Comparison of ENCODE assay signal across 14 cellular contexts in the genomic region with DNA sequence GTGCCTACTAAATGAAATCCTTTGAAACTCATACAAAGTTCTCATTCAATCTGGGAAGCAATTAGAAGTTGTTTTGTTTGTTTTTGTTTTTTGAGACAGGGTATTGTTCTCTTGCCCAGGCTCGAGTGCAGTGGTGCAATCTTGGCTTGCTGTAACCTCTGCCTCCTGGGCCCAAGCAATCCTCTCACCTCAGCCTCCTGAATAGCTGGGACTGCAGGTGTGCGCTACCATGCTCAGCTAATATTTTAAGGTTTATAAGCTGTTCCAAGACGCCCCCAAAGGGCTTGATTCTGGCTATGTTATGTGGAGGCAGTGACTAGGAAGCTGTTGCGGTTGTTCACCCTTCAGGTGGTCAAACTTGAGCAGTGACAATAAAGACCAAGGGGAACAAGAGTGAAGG. TPM values are rescaled to one million over a fixed set of nuclear protein-coding genes. Genes with fewer than 3 reads are reported as not detected.
DNase-seq lines count a peak whose midpoint lies in the region; ATAC-seq and TF ChIP-seq lines count a peak whose summit lies in the region.
"Had no signal": no experiment of that assay in that cellular context is flagged by ENCODE, and none has a peak within 500 bp of the region (broad histone marks: within the 10 kb centered on the region; RNA-seq: fewer than 3 reads in every experiment).

No MANE protein-coding gene starts in this region.

- no peaks in the 10 kb centered on the region for H3F3A ChIP-seq in GM23338 (replicated peaks; ENCODE audit: low read depth)

- 68% methylated on average over 4 of the region's 4 CpGs for WGBS in HUES64
- no CpG with 5 or more reads among the region's 4 CpGs for WGBS in iPS DF 6.9 (ENCODE audit: insufficient coverage, insufficient read length)

- H3K4me3 ChIP-seq in GM23338 (no peak overlapping the region), HUES64 (ENCODE audit: low read length) (no peak overlapping the region), iPS DF 6.9 (ENCODE audit: low read length) (no peak overlapping the region)
- H3K4me3 ChIP-seq: K562 had no signal

- H3K36me3 Mint-ChIP-seq in GM23338 (ENCODE audit: low read depth) (no peaks in the 10 kb centered on the region), nephron progenitor cell (ENCODE audit: low read depth) (no peaks in the 10 kb centered on the region)

- peak overlapping the region; percentile 19; the same call in 1 of the 2 replicates for H3K4me2 ChIP-seq in GM23338

- H3K27me3 ChIP-seq in GM23338 (ENCODE audit: insufficient read depth) (no peaks in the 10 kb centered on the region), HUES64 (ENCODE audit: insufficient read depth, low read length) (no peaks in the 10 kb centered on the region), iPS DF 6.9 (ENCODE audit: control insufficient read depth, insufficient read depth, low read length) (no peaks in the 10 kb centered on the region)
- H3K27me3 ChIP-seq: BE2C had no signal

- ATAC-seq in GM23338, result peak; percentile 57

- no peaks in the 10 kb centered on the region for H4K20me1 ChIP-seq in GM23338 (replicated peaks; ENCODE audit: insufficient read depth)

- H3K36me3 ChIP-seq in GM23338 (ENCODE audit: insufficient read depth), result no peaks in the 10 kb centered on the region
- peaks cover 4% of the 10 kb centered on the region; the same call in 1 of the 2 replicates for H3K36me3 ChIP-seq in HUES64 (ENCODE audit: insufficient read depth, low read length)
- no peaks in the 10 kb centered on the region for H3K36me3 ChIP-seq in iPS DF 6.9 (ENCODE audit: control insufficient read depth, insufficient read depth, low read length)
- H3K36me3 ChIP-seq: BE2C had no signal

- H3K9me3 ChIP-seq in HUES64 (ENCODE audit: insufficient read depth, low read depth, low read length), result no peaks in the 10 kb centered on the region
- H3K9me3 ChIP-seq in iPS DF 6.9 (ENCODE audit: control insufficient read depth, insufficient read depth, low read length), result no peaks in the 10 kb centered on the region
- H3K9me3 ChIP-seq: BE2C had no signal

- H3K4me1 Mint-ChIP-seq in GM23338 (peaks cover 49% of the 10 kb centered on the region), nephron progenitor cell (peaks cover 50% of the 10 kb centered on the region)

- H3K9me2 ChIP-seq in GM23338 (ENCODE audit: insufficient read depth), result no peaks in the 10 kb centered on the region

- H3K9ac ChIP-seq in HUES64 (ENCODE audit: low read depth, low read length), result no peak overlapping the region

- peaks cover 3% of the 10 kb centered on the region for H3K27me3 Mint-ChIP-seq in GM23338 (ENCODE audit: insufficient read depth, low read depth, poor library complexity)
- no peaks in the 10 kb centered on the region for H3K27me3 Mint-ChIP-seq in nephron progenitor cell (ENCODE audit: low read depth, poor library complexity)
- H3K27me3 Mint-ChIP-seq: CD4-positive, alpha-beta memory T cell had no signal

- H3K27ac Mint-ChIP-seq in GM23338 (peak overlapping the region; percentile 94), nephron progenitor cell (peak overlapping the region; percentile 66)

- H3K4me1 ChIP-seq in GM23338 (ENCODE audit: insufficient read depth) (peaks cover 28% of the 10 kb centered on the region), HUES64 (ENCODE audit: insufficient read depth, low read length) (peaks cover 41% of the 10 kb centered on the region), iPS DF 6.9 (ENCODE audit: control insufficient read depth, insufficient read depth, low read length) (peaks cover 3% of the 10 kb centered on the region; the same call in 1 of the 2 replicates)
- H3K4me1 ChIP-seq: BE2C had no signal

- TF ChIP-seq CTCF in GM23338 (conservative IDR thresholded peaks at IDR 0.05; ENCODE audit: low read depth in 2 of 2) (no peak), nephron progenitor cell (IDR thresholded peaks at IDR 0.05) (no peak)

- no peaks in the 10 kb centered on the region for H3K9me3 Mint-ChIP-seq in GM23338
- H3K9me3 Mint-ChIP-seq in nephron progenitor cell, result no peaks in the 10 kb centered on the region
- H3K9me3 Mint-ChIP-seq: CD4-positive, alpha-beta memory T cell had no signal

- H3K27ac ChIP-seq in GM23338 (ENCODE audit: low read depth), result peak overlapping the region; percentile 83
- H3K27ac ChIP-seq in HUES64 (ENCODE audit: low read depth, low read length), result peak overlapping the region; percentile 46; the same call in 1 of the 2 replicates
- H3K27ac ChIP-seq in iPS DF 6.9 (ENCODE audit: low read length), result peak overlapping the region; percentile 6
- H3K27ac ChIP-seq: C4-2B had no signal

- no peak overlapping the region for H2AFZ ChIP-seq in GM23338

- H3K4me3 Mint-ChIP-seq in GM23338, result no peak overlapping the region
- no peak overlapping the region for H3K4me3 Mint-ChIP-seq in nephron progenitor cell
- H3K4me3 Mint-ChIP-seq: CD4-positive, alpha-beta memory T cell had no signal

- DNase-seq in GM23338 (ENCODE audit: low spot score), result no peak
- DNase-seq in iPS DF 6.9 (ENCODE audit: low read depth, low spot score), result no peak
- no peak for DNase-seq in nephron progenitor cell
- DNase-seq in NCI-H2107 (lab: John Stamatoyannopoulos, UW), result no peak
- DNase-seq in RPMI8226, result no peak
- no peak for DNase-seq in activated T-cell treated with anti-CD3 and anti-CD28 coated beads, Interleukin-2, amount 50 U/mL, for 1 hour
- DNase-seq: BE2C; CD4-positive, alpha-beta memory T cell; DMS79 treated with DMSO at 0.1 percent for 48 hours; EL; GDM1 had no signal

- H3K79me2 ChIP-seq in GM23338 (replicated peaks; ENCODE audit: insufficient read depth), result no peaks in the 10 kb centered on the region

TF ChIP-seq in GM23338, 12 proteins besides CTCF, POLR2A, EP300 and RAD21 (continues in another document):
- no peak for TF ChIP-seq EZH2 (IDR thresholded peaks at IDR 0.05; ENCODE audit: low read depth, unreplicated experiment)
- no peak for TF ChIP-seq ZNF331 (CRISPR knock-in tag; IDR thresholded peaks at IDR 0.05; ENCODE audit: low read depth)
- no peak for TF ChIP-seq EZH2phosphoT487 (IDR thresholded peaks at IDR 0.05; ENCODE audit: unreplicated experiment)
- TF ChIP-seq, protein P1, sequence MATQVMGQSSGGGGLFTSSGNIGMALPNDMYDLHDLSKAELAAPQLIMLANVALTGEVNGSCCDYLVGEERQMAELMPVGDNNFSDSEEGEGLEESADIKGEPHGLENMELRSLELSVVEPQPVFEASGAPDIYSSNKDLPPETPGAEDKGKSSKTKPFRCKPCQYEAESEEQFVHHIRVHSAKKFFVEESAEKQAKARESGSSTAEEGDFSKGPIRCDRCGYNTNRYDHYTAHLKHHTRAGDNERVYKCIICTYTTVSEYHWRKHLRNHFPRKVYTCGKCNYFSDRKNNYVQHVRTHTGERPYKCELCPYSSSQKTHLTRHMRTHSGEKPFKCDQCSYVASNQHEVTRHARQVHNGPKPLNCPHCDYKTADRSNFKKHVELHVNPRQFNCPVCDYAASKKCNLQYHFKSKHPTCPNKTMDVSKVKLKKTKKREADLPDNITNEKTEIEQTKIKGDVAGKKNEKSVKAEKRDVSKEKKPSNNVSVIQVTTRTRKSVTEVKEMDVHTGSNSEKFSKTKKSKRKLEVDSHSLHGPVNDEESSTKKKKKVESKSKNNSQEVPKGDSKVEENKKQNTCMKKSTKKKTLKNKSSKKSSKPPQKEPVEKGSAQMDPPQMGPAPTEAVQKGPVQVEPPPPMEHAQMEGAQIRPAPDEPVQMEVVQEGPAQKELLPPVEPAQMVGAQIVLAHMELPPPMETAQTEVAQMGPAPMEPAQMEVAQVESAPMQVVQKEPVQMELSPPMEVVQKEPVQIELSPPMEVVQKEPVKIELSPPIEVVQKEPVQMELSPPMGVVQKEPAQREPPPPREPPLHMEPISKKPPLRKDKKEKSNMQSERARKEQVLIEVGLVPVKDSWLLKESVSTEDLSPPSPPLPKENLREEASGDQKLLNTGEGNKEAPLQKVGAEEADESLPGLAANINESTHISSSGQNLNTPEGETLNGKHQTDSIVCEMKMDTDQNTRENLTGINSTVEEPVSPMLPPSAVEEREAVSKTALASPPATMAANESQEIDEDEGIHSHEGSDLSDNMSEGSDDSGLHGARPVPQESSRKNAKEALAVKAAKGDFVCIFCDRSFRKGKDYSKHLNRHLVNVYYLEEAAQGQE (IDR thresholded peaks at IDR 0.05; ENCODE audit: unreplicated experiment), result no peak
- no peak for TF ChIP-seq CREB1 (CRISPR knock-in tag; IDR thresholded peaks at IDR 0.05; ENCODE audit: low read depth)

RNA-seq across cellular contexts. Expression of a gene that starts 48.5 kb away (rescaled TPM):
- total RNA-seq in GM23338 (2014; rRNA removed; shearing (Covaris generic)), result 35.9 and 40.2 TPM in 2 replicates
- 8.3 and 10.4 TPM in 2 replicates for polyA plus RNA-seq in GM23338 (2016; fragmentation: Nextera tagmentation; extraction: Ambion mirVana)
- 21.8 TPM for polyA plus RNA-seq in HUES64 (2013, experiment 1 of 2)
- polyA plus RNA-seq in HUES64 (2013, experiment 2 of 2), result 21.0 TPM

Comparison
In these comparisons a context has a peak if more than half of its experiments do, and no peak if none do; other contexts are left out.
1. H3K27ac ChIP-seq: peak in every context shown above with its lines; median percentile 83 in GM23338; 46 in HUES64; 6 in iPS DF 6.9.